Comparison of ENCODE assay signal across 21 cellular contexts in genomic region chr7:23226841-23227450, GRCh38. TPM values are rescaled to one million over a fixed set of nuclear protein-coding genes. Genes with fewer than 3 reads are reported as not detected.
"Had no signal": no experiment of that assay in that cellular context is flagged by ENCODE, and none has a peak within 500 bp of the region (broad histone marks: within the 10 kb centered on the region; RNA-seq: fewer than 3 reads in every experiment).

No MANE protein-coding gene starts in this region.

- H3K36me3 ChIP-seq: ascending aorta, left lung, ovary, sigmoid colon, spleen, tibial artery had no signal

- H3K9me3 ChIP-seq: ascending aorta, left lung had no signal

- H3K27ac Mint-ChIP-seq: activated CD8-positive, alpha-beta T cell treated with anti-CD3 and anti-CD28 coated beads for 36 hours; activated naive CD4-positive, alpha-beta T cell treated with anti-CD3 and anti-CD28 coated beads for 36 hours; activated T-helper 2 cell treated with anti-CD3 and anti-CD28 coated beads, Interferon-gamma antibody, Interleukin-2, Interleukin-4, amounts not matched to agents 10 μg/mL and 5 μg/mL and 100 μg/mL, durations not matched to agents 14 hours and 24 hours and 36 hours; memory B cell; natural killer cell had no signal

- H3K4me1 ChIP-seq: ascending aorta, left lung, sigmoid colon, spleen, tibial artery had no signal

- H3K4me3 Mint-ChIP-seq: activated CD8-positive, alpha-beta T cell treated with anti-CD3 and anti-CD28 coated beads for 36 hours; activated naive CD4-positive, alpha-beta T cell treated with anti-CD3 and anti-CD28 coated beads for 36 hours; central memory CD8-positive, alpha-beta T cell; memory B cell; natural killer cell had no signal

- H3K27me3 ChIP-seq: ascending aorta, left lung, ovary, sigmoid colon, spleen, tibial artery had no signal

- ATAC-seq: activated CD8-positive, alpha-beta T cell treated with anti-CD3 and anti-CD28 coated beads for 36 hours; left lung; natural killer cell had no signal

- FAIRE-seq: urothelium cell line had no signal

- H3K4me3 ChIP-seq: ascending aorta, coronary artery, left lung, ovary, sigmoid colon, spleen, tibial artery had no signal

- H3K36me3 Mint-ChIP-seq: natural killer cell had no signal

- H3K4me1 Mint-ChIP-seq: central memory CD8-positive, alpha-beta T cell; natural killer cell had no signal

- DNase-seq: activated CD4-positive, alpha-beta T cell treated with anti-CD3 and anti-CD28 coated beads for 48 hours; activated CD4-positive, CD25-positive, alpha-beta regulatory T cell; activated CD8-positive, alpha-beta T cell treated with anti-CD3 and anti-CD28 coated beads for 36 hours; activated naive CD4-positive, alpha-beta T cell treated with anti-CD3 and anti-CD28 coated beads for 36 hours; activated T-cell treated with anti-CD3 and anti-CD28 coated beads, Interleukin-2, amount 50 U/mL, for 1 hour; foreskin melanocyte; left lung; natural killer cell; ovary; sigmoid colon; spleen; stimulated activated naive CD4-positive, alpha-beta T cell; T-helper 1 cell; T-helper 9 cell; tibial artery had no signal

- H3K27ac ChIP-seq: ascending aorta, coronary artery, left lung, ovary, sigmoid colon, spleen, tibial artery had no signal

- H3K9me3 Mint-ChIP-seq: activated CD8-positive, alpha-beta T cell treated with anti-CD3 and anti-CD28 coated beads for 36 hours; activated naive CD4-positive, alpha-beta T cell treated with anti-CD3 and anti-CD28 coated beads for 36 hours; activated T-helper 2 cell treated with anti-CD3 and anti-CD28 coated beads, Interferon-gamma antibody, Interleukin-2, Interleukin-4, amounts not matched to agents 10 μg/mL and 5 μg/mL and 100 μg/mL, durations not matched to agents 14 hours and 24 hours and 36 hours; natural killer cell had no signal

RNA-seq across cellular contexts. Expression of gene GPNMB, which starts 19.6 kb away (rescaled TPM):
- total RNA-seq: natural killer cell had no signal
